Comparison of ENCODE assay signal across 28 cellular contexts in genomic region chr2:127581050-127581345, GRCh38. TPM values are rescaled to one million over a fixed set of nuclear protein-coding genes. Genes with fewer than 3 reads are reported as not detected.
DNase-seq lines count a peak whose midpoint lies in the region; ATAC-seq and TF ChIP-seq lines count a peak whose summit lies in the region.
"Had no signal": no experiment of that assay in that cellular context is flagged by ENCODE, and none has a peak within 500 bp of the region (broad histone marks: within the 10 kb centered on the region; RNA-seq: fewer than 3 reads in every experiment).

No MANE protein-coding gene starts in this region.

- H3K36me3 ChIP-seq in upper lobe of right lung (no peaks in the 10 kb centered on the region), mucosa of descending colon (ENCODE audit: low read depth) (no peaks in the 10 kb centered on the region)
- H3K36me3 ChIP-seq: BLaER1 treated with 17β-estradiol and CSF1 and Interleukin-3, amounts not matched to agents 10 nM and 100 nM; SJSA1 had no signal

- H3K9me3 ChIP-seq in upper lobe of right lung (no peaks in the 10 kb centered on the region), mucosa of descending colon (no peaks in the 10 kb centered on the region)
- H3K9me3 ChIP-seq: A549; BLaER1 treated with 17β-estradiol and CSF1 and Interleukin-3, amounts not matched to agents 10 nM and 100 nM; SJSA1 had no signal

- CTCF ChIA-PET in activated CD8-positive, alpha-beta memory T cell treated with anti-CD3 and anti-CD28 coated beads, Interleukin-2, amount 10 ng/mL, durations not matched to agents 7 days and 5 days (lab: Charles Lee), result no interaction called here

- no peaks in the 10 kb centered on the region for H3K4me1 ChIP-seq in upper lobe of right lung
- H3K4me1 ChIP-seq in mucosa of descending colon (ENCODE audit: low read depth), result no peaks in the 10 kb centered on the region
- H3K4me1 ChIP-seq: A549, SJSA1 had no signal

- H3K4me3 ChIP-seq in upper lobe of right lung, result no peak overlapping the region
- H3K4me3 ChIP-seq in mucosa of descending colon, result no peak overlapping the region
- H3K4me3 ChIP-seq: A549; BLaER1 treated with 17β-estradiol and CSF1 and Interleukin-3, amounts not matched to agents 10 nM and 100 nM; GM23338; K562; PC-9; SJSA1 had no signal

- ATAC-seq in activated CD8-positive, alpha-beta memory T cell treated with anti-CD3 and anti-CD28 coated beads, Interleukin-2, amount 10 ng/mL, durations not matched to agents 7 days and 5 days, result no peak
- ATAC-seq in upper lobe of right lung (no peak), mucosa of descending colon (no peak)
- ATAC-seq: A549, GM23338, K562 had no signal

- H3K27ac ChIP-seq in upper lobe of right lung, result no peak overlapping the region
- H3K27ac ChIP-seq: A549; BLaER1 treated with 17β-estradiol and CSF1 and Interleukin-3, amounts not matched to agents 10 nM and 100 nM; PC-9; SJSA1 had no signal

- no peak overlapping the region for H3K4me3 Mint-ChIP-seq in activated CD8-positive, alpha-beta memory T cell treated with anti-CD3 and anti-CD28 coated beads, Interleukin-2, amount 10 ng/mL, durations not matched to agents 7 days and 5 days
- H3K4me3 Mint-ChIP-seq: CD4-positive, alpha-beta T cell; GM23338 had no signal

- no peaks in the 10 kb centered on the region for H3K4me1 Mint-ChIP-seq in activated CD8-positive, alpha-beta memory T cell treated with anti-CD3 and anti-CD28 coated beads, Interleukin-2, amount 10 ng/mL, durations not matched to agents 7 days and 5 days

- no peak overlapping the region for H3K27ac Mint-ChIP-seq in activated CD8-positive, alpha-beta memory T cell treated with anti-CD3 and anti-CD28 coated beads, Interleukin-2, amount 10 ng/mL, durations not matched to agents 7 days and 5 days
- H3K27ac Mint-ChIP-seq: CD4-positive, alpha-beta T cell; GM23338 had no signal

- intact Hi-C loops in upper lobe of right lung (cut with DNase I), result no loop called here
- intact Hi-C loops in mucosa of descending colon (cut with DNase I, micrococcal nuclease), result no loop called here

- H3K27me3 Mint-ChIP-seq in activated CD8-positive, alpha-beta memory T cell treated with anti-CD3 and anti-CD28 coated beads, Interleukin-2, amount 10 ng/mL, durations not matched to agents 7 days and 5 days, result peaks cover 49% of the 10 kb centered on the region
- H3K27me3 Mint-ChIP-seq: CD4-positive, alpha-beta T cell had no signal

- no peaks in the 10 kb centered on the region for H3K36me3 Mint-ChIP-seq in activated CD8-positive, alpha-beta memory T cell treated with anti-CD3 and anti-CD28 coated beads, Interleukin-2, amount 10 ng/mL, durations not matched to agents 7 days and 5 days

- H3K9me3 Mint-ChIP-seq in activated CD8-positive, alpha-beta memory T cell treated with anti-CD3 and anti-CD28 coated beads, Interleukin-2, amount 10 ng/mL, durations not matched to agents 7 days and 5 days (ENCODE audit: low read depth), result no peaks in the 10 kb centered on the region
- H3K9me3 Mint-ChIP-seq: CD4-positive, alpha-beta T cell had no signal

- peak; percentile 41 for DNase-seq in activated effector memory CD4-positive, alpha-beta T cell treated with anti-CD3 and anti-CD28 coated beads, Interleukin-2, amount 50 U/mL, for 16 hours
- no peak for DNase-seq in activated effector memory CD4-positive, alpha-beta T cell treated with Interleukin-2 at 50 U/mL for 16 hours
- DNase-seq in activated CD8-positive, alpha-beta memory T cell treated with anti-CD3 and anti-CD28 coated beads, Interleukin-2, amount 10 ng/mL, durations not matched to agents 7 days and 5 days, result peak; percentile 15
- DNase-seq in iPS-NIHi7 (ENCODE audit: extremely low spot score) (peak; percentile 9), upper lobe of right lung (peak; percentile 46), mucosa of descending colon (no peak), NCI-H2107 treated with DMSO at 0.1 percent for 48 hours (lab: John Stamatoyannopoulos, UW; ENCODE audit: unreplicated experiment) (no peak), NCI-H1105 (lab: John Stamatoyannopoulos, UW) (no peak)
- DNase-seq: AML-193; CD4-positive, alpha-beta T cell; DMS53; HCEC 1CT; Kasumi-1; NCI-H1105 treated with DMSO at 0.1 percent for 48 hours; NCI-H2029; NCI-H446 treated with DMSO at 0.1 percent for 48 hours; NCI-H526; NCI-H82; NK-92 treated with Interleukin-12 subunit alpha and Interleukin-12 subunit beta, amount 100 ng/mL, for 24 hours; Right ventricle myocardium superior; RPMI8226 had no signal

- no peak for TF ChIP-seq CTCF in upper lobe of right lung (IDR thresholded peaks at IDR 0.05)
- TF ChIP-seq CTCF in mucosa of descending colon (IDR thresholded peaks at IDR 0.05), result no peak

- H3K27me3 ChIP-seq in upper lobe of right lung, result no peaks in the 10 kb centered on the region
- H3K27me3 ChIP-seq: BLaER1 treated with 17β-estradiol and CSF1 and Interleukin-3, amounts not matched to agents 10 nM and 100 nM; SJSA1 had no signal

RNA-seq across cellular contexts. Expression of gene MYO7B, which starts 45.5 kb away (rescaled TPM):
- total RNA-seq in activated CD8-positive, alpha-beta memory T cell treated with anti-CD3 and anti-CD28 coated beads, Interleukin-2, amount 10 ng/mL, durations not matched to agents 7 days and 5 days, result under 1 TPM in 1 of 2 experiments, not detected in 1; 0.26 TPM
- total RNA-seq in upper lobe of right lung (2.2 TPM), mucosa of descending colon (100 to 1,000 TPM; 118 to 305 (median 199) TPM)
- total RNA-seq: G401, GM23338, K562, PC-9 had no signal

RNA-seq across cellular contexts. Expression of gene IWS1, which starts 54.7 kb away (rescaled TPM):
- total RNA-seq in activated CD8-positive, alpha-beta memory T cell treated with anti-CD3 and anti-CD28 coated beads, Interleukin-2, amount 10 ng/mL, durations not matched to agents 7 days and 5 days, result 10 to 100 TPM; 53.2 to 55.1 TPM
- 39.3 TPM for total RNA-seq in upper lobe of right lung
- total RNA-seq in mucosa of descending colon, result 10 to 100 TPM; 32.3 to 38.4 (median 33.2) TPM

Comparison
In these comparisons a context has a peak if more than half of its experiments do, and no peak if none do; other contexts are left out.
1. DNase-seq: peak in activated effector memory CD4-positive, alpha-beta T cell treated with anti-CD3 and anti-CD28 coated beads, Interleukin-2, amount 50 U/mL, for 16 hours (single experiment), activated CD8-positive, alpha-beta memory T cell treated with anti-CD3 and anti-CD28 coated beads, Interleukin-2, amount 10 ng/mL, durations not matched to agents 7 days and 5 days (single experiment), iPS-NIHi7 (single experiment) and upper lobe of right lung (single experiment); none in activated effector memory CD4-positive, alpha-beta T cell treated with Interleukin-2 at 50 U/mL for 16 hours (single experiment), mucosa of descending colon (0 of 3), NCI-H2107 treated with DMSO at 0.1 percent for 48 hours (single experiment) and NCI-H1105 (single experiment).
2. RNA of gene MYO7B, which starts 45.5 kb away (total RNA-seq): 118 to 305 TPM in mucosa of descending colon; 2.2 TPM in upper lobe of right lung (single experiment) and 0.26 TPM in activated CD8-positive, alpha-beta memory T cell treated with anti-CD3 and anti-CD28 coated beads, Interleukin-2, amount 10 ng/mL, durations not matched to agents 7 days and 5 days; every median in the first group is over 10 times any median in the second.